Comparison of ENCODE assay signal across 15 cellular contexts in genomic region chr1:16057314-16057915, GRCh38. TPM values are rescaled to one million over a fixed set of nuclear protein-coding genes. Genes with fewer than 3 reads are reported as not detected.
DNase-seq lines count a peak whose midpoint lies in the region; ATAC-seq and TF ChIP-seq lines count a peak whose summit lies in the region.
"Not testable (repeated sequence)": the region's sequence is repeated elsewhere in the genome, so short reads cannot be mapped to it uniquely, and the experiment has no call there.
"Had no signal": no experiment of that assay in that cellular context is flagged by ENCODE, and none has a peak within 500 bp of the region (broad histone marks: within the 10 kb centered on the region; RNA-seq: fewer than 3 reads in every experiment).

No MANE protein-coding gene starts in this region.

- not testable (repeated sequence) for DNase-seq in activated CD8-positive, alpha-beta T cell treated with anti-CD3 and anti-CD28 coated beads for 36 hours; activated naive CD8-positive, alpha-beta T cell treated with anti-CD3 and anti-CD28 coated beads, Interleukin-2, amount 10 ng/mL, durations not matched to agents 7 days and 5 days; Right ventricle myocardium inferior (ENCODE audit: missing footprints); left ventricle myocardium superior; stimulated activated naive B cell treated with anti-CD40 and anti-IgM and Interleukin-4, amounts not matched to agents 10 μg/mL and 1 μg/mL and 100 μg/mL, for 72 hours

- not testable (repeated sequence) for H3K4me3 ChIP-seq in HEK293 (ENCODE audit: low read depth, low read length); liver (ENCODE audit: low read depth in 1 of 3, low read length in 3 of 3)

- not testable (repeated sequence) for H3K9me3 Mint-ChIP-seq in activated CD8-positive, alpha-beta T cell treated with anti-CD3 and anti-CD28 coated beads for 36 hours; activated naive CD8-positive, alpha-beta T cell treated with anti-CD3 and anti-CD28 coated beads, Interleukin-2, amount 10 ng/mL, durations not matched to agents 7 days and 5 days; stimulated activated naive B cell treated with anti-CD40 and anti-IgM and Interleukin-4, amounts not matched to agents 10 μg/mL and 1 μg/mL and 100 μg/mL, for 72 hours

- H3K9ac ChIP-seq in liver (ENCODE audit: low read depth in 1 of 2, low read length in 2 of 2) = not testable (repeated sequence)

- H3K9me3 ChIP-seq in HEK293 (ENCODE audit: control insufficient read depth, insufficient read depth, low read depth, low read length); liver (ENCODE audit: control insufficient read depth in 4 of 4, low read length in 3 of 4): not testable (repeated sequence)

- not testable (repeated sequence) for H3K27ac ChIP-seq in HEK293 (ENCODE audit: extremely low read depth, low read depth, low read length); liver (ENCODE audit: low read depth in 1 of 2, low read length in 2 of 2)

- not testable (repeated sequence) for H3K4me1 Mint-ChIP-seq in activated CD8-positive, alpha-beta T cell treated with anti-CD3 and anti-CD28 coated beads for 36 hours (ENCODE audit: low read depth); stimulated activated naive B cell treated with anti-CD40 and anti-IgM and Interleukin-4, amounts not matched to agents 10 μg/mL and 1 μg/mL and 100 μg/mL, for 72 hours
- peaks cover 21% of the 10 kb centered on the region for H3K4me1 Mint-ChIP-seq in activated naive CD8-positive, alpha-beta T cell treated with anti-CD3 and anti-CD28 coated beads, Interleukin-2, amount 10 ng/mL, durations not matched to agents 7 days and 5 days

- not testable (repeated sequence) for H3K36me3 Mint-ChIP-seq in activated CD8-positive, alpha-beta T cell treated with anti-CD3 and anti-CD28 coated beads for 36 hours (ENCODE audit: low read depth); activated naive CD8-positive, alpha-beta T cell treated with anti-CD3 and anti-CD28 coated beads, Interleukin-2, amount 10 ng/mL, durations not matched to agents 7 days and 5 days; stimulated activated naive B cell treated with anti-CD40 and anti-IgM and Interleukin-4, amounts not matched to agents 10 μg/mL and 1 μg/mL and 100 μg/mL, for 72 hours

- POLR2A ChIA-PET in HEK293 (lab: Yijun Ruan, JAX); activated CD8-positive, alpha-beta T cell treated with anti-CD3 and anti-CD28 coated beads for 36 hours (lab: Charles Lee): not testable (repeated sequence)
- POLR2A ChIA-PET in activated naive CD8-positive, alpha-beta T cell treated with anti-CD3 and anti-CD28 coated beads, Interleukin-2, amount 10 ng/mL, durations not matched to agents 7 days and 5 days (lab: Charles Lee) = interaction anchor here (0.6 to 1.7 kb wide), 2 partner anchors 13 to 241 kb away, joined by 4 to 5 read pairs; no protein-coding TSS in a partner anchor

- H3K36me3 ChIP-seq in HEK293 (ENCODE audit: control insufficient read depth in 2 of 2, insufficient read depth in 1 of 2, low read length in 2 of 2); liver (ENCODE audit: control insufficient read depth in 4 of 4, insufficient read depth in 3 of 4, low read depth in 1 of 4, low read length in 3 of 4): not testable (repeated sequence)

- ATAC-seq in activated CD8-positive, alpha-beta T cell treated with anti-CD3 and anti-CD28 coated beads for 36 hours; activated naive CD8-positive, alpha-beta T cell treated with anti-CD3 and anti-CD28 coated beads, Interleukin-2, amount 10 ng/mL, durations not matched to agents 7 days and 5 days (ENCODE audit: low read depth); stimulated activated naive B cell treated with anti-CD40 and anti-IgM and Interleukin-4, amounts not matched to agents 10 μg/mL and 1 μg/mL and 100 μg/mL, for 72 hours (replicated peaks): not testable (repeated sequence)
- ATAC-seq in Right ventricle myocardium inferior = peak; percentile 17
- ATAC-seq in left ventricle myocardium superior = peak; percentile 13

- not testable (repeated sequence) for H3K27me3 ChIP-seq in liver (ENCODE audit: control insufficient read depth in 4 of 4, insufficient read depth in 4 of 4, low read length in 3 of 4)

- H3K4me3 Mint-ChIP-seq in activated CD8-positive, alpha-beta T cell treated with anti-CD3 and anti-CD28 coated beads for 36 hours; activated naive CD8-positive, alpha-beta T cell treated with anti-CD3 and anti-CD28 coated beads, Interleukin-2, amount 10 ng/mL, durations not matched to agents 7 days and 5 days; stimulated activated naive B cell treated with anti-CD40 and anti-IgM and Interleukin-4, amounts not matched to agents 10 μg/mL and 1 μg/mL and 100 μg/mL, for 72 hours: not testable (repeated sequence)

- intact Hi-C loops in activated CD8-positive, alpha-beta T cell treated with anti-CD3 and anti-CD28 coated beads for 36 hours (cut with micrococcal nuclease) = loop anchor here (5.0 to 10.0 kb wide), 2 partner anchors 50 to 253 kb away; partner anchors contain the start of gene UQCRHL
- intact Hi-C loops in Right ventricle myocardium inferior (cut with DNase I) = loop anchor here (5.0 kb wide), 1 partner anchor 265 kb away; no protein-coding TSS in a partner anchor
- intact Hi-C loops in left ventricle myocardium superior (cut with micrococcal nuclease) = loop anchor here (10.0 kb wide), 1 partner anchor 53 kb away; the partner anchor contains the start of gene SRARP

- not testable (repeated sequence) for H3K27me3 Mint-ChIP-seq in activated CD8-positive, alpha-beta T cell treated with anti-CD3 and anti-CD28 coated beads for 36 hours; activated naive CD8-positive, alpha-beta T cell treated with anti-CD3 and anti-CD28 coated beads, Interleukin-2, amount 10 ng/mL, durations not matched to agents 7 days and 5 days
- H3K27me3 Mint-ChIP-seq in stimulated activated naive B cell treated with anti-CD40 and anti-IgM and Interleukin-4, amounts not matched to agents 10 μg/mL and 1 μg/mL and 100 μg/mL, for 72 hours = peaks cover 19 to 24% of the 10 kb centered on the region in 2 donors

- TF ChIP-seq CTCF in HEK293 (tag by site-specific recombination; IDR thresholded peaks at IDR 0.05); activated CD8-positive, alpha-beta T cell treated with anti-CD3 and anti-CD28 coated beads for 36 hours (IDR thresholded peaks at IDR 0.05); liver (IDR thresholded peaks at IDR 0.05; ENCODE audit: low read depth, low read length, missing input control): not testable (repeated sequence)

- H3K27ac Mint-ChIP-seq in activated CD8-positive, alpha-beta T cell treated with anti-CD3 and anti-CD28 coated beads for 36 hours = peak overlapping the region; percentile 1
- H3K27ac Mint-ChIP-seq in activated naive CD8-positive, alpha-beta T cell treated with anti-CD3 and anti-CD28 coated beads, Interleukin-2, amount 10 ng/mL, durations not matched to agents 7 days and 5 days = peak overlapping the region; percentile 54
- peak overlapping the region; percentile 20 for H3K27ac Mint-ChIP-seq in stimulated activated naive B cell treated with anti-CD40 and anti-IgM and Interleukin-4, amounts not matched to agents 10 μg/mL and 1 μg/mL and 100 μg/mL, for 72 hours

- WGBS in liver = 70% methylated on average over 7 of the region's 7 CpGs

- CTCF ChIA-PET in HEK293 (lab: Yijun Ruan, JAX) = interaction anchor here (0.6 to 1.7 kb wide), 4 partner anchors 20 to 396 kb away, joined by 3 to 6 read pairs (median 4); no protein-coding TSS in a partner anchor
- CTCF ChIA-PET in activated CD8-positive, alpha-beta T cell treated with anti-CD3 and anti-CD28 coated beads for 36 hours (lab: Charles Lee) = not testable (repeated sequence)

- TF ChIP-seq RAD21 in liver (IDR thresholded peaks at IDR 0.05) = not testable (repeated sequence)

- not testable (repeated sequence) for H3K4me1 ChIP-seq in HEK293 (ENCODE audit: control insufficient read depth, insufficient read depth, low read length); liver (ENCODE audit: control insufficient read depth in 4 of 4, insufficient read depth in 4 of 4, low read length in 3 of 4)

RNA-seq across cellular contexts. Expression of gene CLCNKB, which starts 13.8 kb away (rescaled TPM):
- not detected for total RNA-seq in activated CD8-positive, alpha-beta T cell treated with anti-CD3 and anti-CD28 coated beads for 36 hours
- not detected for total RNA-seq in activated naive CD8-positive, alpha-beta T cell treated with anti-CD3 and anti-CD28 coated beads, Interleukin-2, amount 10 ng/mL, durations not matched to agents 7 days and 5 days
- total RNA-seq in Right ventricle myocardium inferior (2.2 TPM), left ventricle myocardium superior (2.1 TPM), liver (not detected)
- not detected for polyA plus RNA-seq in liver
- total RNA-seq: CD4-positive, alpha-beta T cell; CD8-positive, alpha-beta memory T cell; GM12878; GM23248 had no signal
- polyA plus RNA-seq: CD14-positive monocyte; CD8-positive, alpha-beta memory T cell; GM23248 had no signal

RNA-seq across cellular contexts. Expression of gene FAM131C, which starts 16.0 kb away (rescaled TPM):
- total RNA-seq in activated CD8-positive, alpha-beta T cell treated with anti-CD3 and anti-CD28 coated beads for 36 hours = under 1 TPM; 0.70 to 0.87 TPM
- total RNA-seq in activated naive CD8-positive, alpha-beta T cell treated with anti-CD3 and anti-CD28 coated beads, Interleukin-2, amount 10 ng/mL, durations not matched to agents 7 days and 5 days = 1 to 10 TPM; 3.3 to 4.1 TPM
- 5.9 TPM for total RNA-seq in Right ventricle myocardium inferior
- 3.7 TPM for total RNA-seq in left ventricle myocardium superior
- not detected for total RNA-seq in liver
- polyA plus RNA-seq in liver = under 1 TPM; 0.05 to 0.92 TPM
- total RNA-seq: CD4-positive, alpha-beta T cell; GM12878 had no signal
- polyA plus RNA-seq: CD14-positive monocyte; CD8-positive, alpha-beta memory T cell had no signal

RNA-seq across cellular contexts. Expression of gene CLCNKA, which starts 35.6 kb away (rescaled TPM):
- not detected for total RNA-seq in activated CD8-positive, alpha-beta T cell treated with anti-CD3 and anti-CD28 coated beads for 36 hours
- total RNA-seq in activated naive CD8-positive, alpha-beta T cell treated with anti-CD3 and anti-CD28 coated beads, Interleukin-2, amount 10 ng/mL, durations not matched to agents 7 days and 5 days = not detected
- total RNA-seq in Right ventricle myocardium inferior (0.19 TPM), left ventricle myocardium superior (0.15 TPM), liver (not detected)
- not detected for polyA plus RNA-seq in liver
- total RNA-seq: CD4-positive, alpha-beta T cell; CD8-positive, alpha-beta memory T cell; GM12878; GM23248; HFFc6 had no signal
- polyA plus RNA-seq: CD14-positive monocyte; CD8-positive, alpha-beta memory T cell; GM23248 had no signal

RNA-seq across cellular contexts. Expression of gene HSPB7, which starts 39.6 kb away (rescaled TPM):
- not detected for total RNA-seq in activated CD8-positive, alpha-beta T cell treated with anti-CD3 and anti-CD28 coated beads for 36 hours
- total RNA-seq in activated naive CD8-positive, alpha-beta T cell treated with anti-CD3 and anti-CD28 coated beads, Interleukin-2, amount 10 ng/mL, durations not matched to agents 7 days and 5 days = not detected
- total RNA-seq in Right ventricle myocardium inferior (4,074 TPM), left ventricle myocardium superior (3,996 TPM), liver (under 1 TPM; 0.28 to 0.42 TPM)
- polyA plus RNA-seq in liver = 1 to 10 TPM in 1 of 2 donors, under 1 TPM in 1; 0.28 to 1.4 TPM
- total RNA-seq: CD4-positive, alpha-beta T cell; CD8-positive, alpha-beta memory T cell; GM12878; H1 had no signal
- polyA plus RNA-seq: A549; CD14-positive monocyte; CD8-positive, alpha-beta memory T cell; H1 had no signal

RNA-seq across cellular contexts. Expression of gene SRARP, which starts 53.4 kb away (rescaled TPM):
- total RNA-seq in activated CD8-positive, alpha-beta T cell treated with anti-CD3 and anti-CD28 coated beads for 36 hours = not detected
- total RNA-seq in activated naive CD8-positive, alpha-beta T cell treated with anti-CD3 and anti-CD28 coated beads, Interleukin-2, amount 10 ng/mL, durations not matched to agents 7 days and 5 days = not detected
- 0.41 TPM for total RNA-seq in Right ventricle myocardium inferior
- total RNA-seq in left ventricle myocardium superior = 0.84 TPM
- not detected for total RNA-seq in liver
- polyA plus RNA-seq in liver = under 1 TPM in 1 of 2 donors, not detected in 1; 0.02 TPM
- total RNA-seq: CD4-positive, alpha-beta T cell; CD8-positive, alpha-beta memory T cell; GM12878; GM23248; H1; HFFc6 had no signal
- polyA plus RNA-seq: A549; CD14-positive monocyte; CD8-positive, alpha-beta memory T cell; GM12878; GM23248; H1 had no signal

Comparison
In these comparisons a context has a peak if more than half of its experiments do, and no peak if none do; other contexts are left out.
1. H3K27ac Mint-ChIP-seq: peak in every context shown above with its lines; median percentile 54 in activated naive CD8-positive, alpha-beta T cell treated with anti-CD3 and anti-CD28 coated beads, Interleukin-2, amount 10 ng/mL, durations not matched to agents 7 days and 5 days; 20 in stimulated activated naive B cell treated with anti-CD40 and anti-IgM and Interleukin-4, amounts not matched to agents 10 μg/mL and 1 μg/mL and 100 μg/mL, for 72 hours; 1 in activated CD8-positive, alpha-beta T cell treated with anti-CD3 and anti-CD28 coated beads for 36 hours.